ENCODE assay signal across 9 cellular contexts in the genomic region with DNA sequence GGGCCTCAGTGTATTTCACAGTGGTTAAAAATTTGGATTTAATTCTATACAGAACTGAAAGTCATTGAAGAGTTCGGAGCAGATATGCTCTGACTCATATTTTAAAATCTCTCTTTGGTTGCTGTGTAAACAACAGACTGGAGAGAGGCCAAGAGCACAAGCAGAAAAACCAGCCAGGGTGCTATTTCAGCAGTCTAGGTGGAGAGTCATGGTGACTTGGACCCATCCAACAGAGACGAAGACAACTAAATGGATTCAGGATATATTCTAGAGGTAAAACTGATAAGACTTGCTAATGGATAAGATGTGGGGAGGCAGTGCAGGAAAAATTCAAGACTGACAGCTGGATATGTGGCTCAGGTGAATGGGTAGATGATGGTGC.
A peak's percentile ranks its signal among the peaks of the same experiment; 100 is the strongest.
DNase-seq lines count a peak whose midpoint lies in the region; ATAC-seq lines count a peak whose summit lies in the region.
"Had no signal": no experiment of that assay in that cellular context is flagged by ENCODE, and none has a peak within 500 bp of the region (broad histone marks: within the 10 kb centered on the region; RNA-seq: fewer than 3 reads in every experiment).

No MANE protein-coding gene starts in this region.

- no peak for ATAC-seq in HG02852 (IDR thresholded peaks at IDR 0.05; ENCODE audit: unreplicated experiment)
- ATAC-seq in HG03175 (IDR thresholded peaks at IDR 0.05; ENCODE audit: unreplicated experiment): no peak

- in situ Hi-C loops in Caki2 (cut with HindIII; ENCODE audit: low pct_unique_long_range_greater_than_20kb, low sequenced_read_pairs) (no loop called here), T47D (cut with HindIII; ENCODE audit: low pct_unique_long_range_greater_than_20kb, low sequenced_read_pairs) (no loop called here)

- DNase-seq in Caki2 (ENCODE audit: low read depth) (peak; percentile 92), NCI-H146 treated with DMSO at 0.1 percent for 48 hours (lab: John Stamatoyannopoulos, UW; ENCODE audit: unreplicated experiment) (peak; percentile 12), T47D (ENCODE audit: low read depth in 1 of 2, low spot score in 1 of 2) (peak; percentile 51 to 94), lung microvascular endothelial cell (ENCODE audit: low read depth in 2 of 2) (peak; percentile 77 to 87), inferior parietal cortex (ENCODE audit: extremely low spot score) (no peak), pons (ENCODE audit: low spot score) (no peak)
- DNase-seq: NCI-H2227 treated with DMSO at 0.1 percent for 48 hours had no signal

Comparison
In these comparisons a context has a peak if more than half of its experiments do, and no peak if none do; other contexts are left out.
1. DNase-seq: peak in Caki2 (single experiment), NCI-H146 treated with DMSO at 0.1 percent for 48 hours (single experiment), T47D (2 of 2) and lung microvascular endothelial cell (2 of 2); none in inferior parietal cortex (single experiment) and pons (single experiment).